In the genomic region with DNA sequence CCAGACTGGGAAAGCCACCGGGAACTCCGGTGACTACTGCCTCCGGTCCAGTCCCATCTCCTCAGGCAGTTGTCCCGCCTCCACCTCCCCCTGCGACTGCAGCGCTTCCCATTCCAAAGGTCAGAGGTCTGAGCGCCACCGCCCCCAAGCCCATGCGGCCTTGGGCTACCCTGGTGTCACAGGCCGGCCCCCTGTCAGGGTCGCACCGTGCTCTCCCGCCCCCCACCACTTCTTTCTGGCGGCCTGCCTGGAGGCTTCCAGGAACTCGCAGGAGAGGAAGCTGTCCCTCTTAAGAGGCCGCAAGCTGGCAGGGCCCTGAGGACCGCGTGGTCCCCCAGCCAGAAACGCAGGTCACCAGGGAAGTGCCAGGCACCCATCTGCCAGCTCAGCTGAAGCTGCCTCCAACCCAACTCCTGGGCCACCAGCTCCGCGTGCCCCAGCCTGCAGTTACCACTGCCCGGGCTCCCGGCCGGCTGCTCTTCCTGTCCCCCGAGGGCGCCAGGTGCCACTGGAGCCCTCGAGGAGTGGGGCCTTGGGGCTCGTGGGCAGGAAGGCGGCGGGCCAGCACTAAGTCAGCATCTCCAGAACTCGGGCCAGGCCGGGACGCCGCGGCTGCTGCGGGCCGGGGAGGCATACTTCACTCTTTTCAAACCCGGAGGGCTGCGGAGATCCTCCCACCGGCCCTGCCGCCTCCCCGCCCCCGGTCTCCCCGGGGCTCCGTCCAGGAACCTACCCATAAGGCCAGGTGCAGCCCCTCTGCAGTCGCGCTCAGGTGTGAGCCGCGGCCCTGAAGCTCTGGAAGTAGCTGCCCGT, we compare ENCODE assay signal across 1 cellular context.
A peak's percentile ranks its signal among the peaks of the same experiment; 100 is the strongest.
TF ChIP-seq lines count a peak whose summit lies in the region.

No MANE protein-coding gene starts in this region.

TF ChIP-seq in HepG2, 621 proteins besides CTCF, POLR2A, EP300 and RAD21 (continued from another document and continues in another):
- TF ChIP-seq, protein P1, sequence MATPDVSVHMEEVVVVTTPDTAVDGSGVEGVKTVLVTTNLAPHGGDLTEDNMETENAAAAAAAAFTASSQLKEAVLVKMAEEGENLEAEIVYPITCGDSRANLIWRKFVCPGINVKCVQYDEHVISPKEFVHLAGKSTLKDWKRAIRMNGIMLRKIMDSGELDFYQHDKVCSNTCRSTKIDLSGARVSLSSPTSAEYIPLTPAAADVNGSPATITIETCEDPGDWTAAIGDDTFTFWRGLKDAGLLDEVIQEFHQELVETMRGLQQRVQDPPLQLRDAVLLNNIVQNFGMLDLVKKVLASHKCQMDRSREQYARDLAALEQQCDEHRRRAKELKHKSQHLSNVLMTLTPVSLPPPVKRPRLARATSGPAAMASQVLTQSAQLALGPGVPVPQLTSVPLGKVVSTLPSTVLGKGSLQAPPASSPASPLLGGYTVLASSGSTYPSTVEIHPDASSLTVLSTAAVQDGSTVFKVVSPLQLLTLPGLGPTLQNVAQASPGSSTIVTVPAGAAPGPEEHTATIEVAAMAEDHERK (CRISPR knock-in tag; IDR thresholded peaks at IDR 0.05; ENCODE audit: low read depth), result no peak
- TF ChIP-seq MBD4 (IDR thresholded peaks at IDR 0.05; ENCODE audit: borderline replicate concordance, low read length) (no peak), DNMT1 (CRISPR knock-in tag; IDR thresholded peaks at IDR 0.05) (peak; percentile 72; the same call in 1 of the 2 replicates), ELF4 (CRISPR knock-in tag; IDR thresholded peaks at IDR 0.05; ENCODE audit: borderline replicate concordance) (0 out of 2 replicates have a peak, but pooled peaks have one; percentile 26), GABPB1 (CRISPR knock-in tag; IDR thresholded peaks at IDR 0.05) (peak; percentile 86), IKZF4 (CRISPR knock-in tag; IDR thresholded peaks at IDR 0.05; ENCODE audit: borderline replicate concordance, low read depth, not compliant biosample characterization) (peak; percentile 97), DPF2 (CRISPR knock-in tag; IDR thresholded peaks at IDR 0.05; ENCODE audit: borderline replicate concordance, low read depth) (peak; percentile 80), NFE2L1 (CRISPR knock-in tag; IDR thresholded peaks at IDR 0.05; ENCODE audit: borderline replicate concordance) (peak; percentile 84; the same call in 1 of the 2 replicates), SRSF9 (IDR thresholded peaks at IDR 0.05; ENCODE audit: borderline replicate concordance, insufficient read depth, low read depth, low read length, poor library complexity, severe bottlenecking) (no peak), ZSCAN5A (CRISPR knock-in tag; IDR thresholded peaks at IDR 0.05; ENCODE audit: borderline replicate concordance) (peak; percentile 92), ZFP90 (CRISPR knock-in tag; IDR thresholded peaks at IDR 0.05; ENCODE audit: borderline replicate concordance) (peak; percentile 97; the same call in 1 of the 2 replicates), ARID4A (CRISPR knock-in tag; IDR thresholded peaks at IDR 0.05; ENCODE audit: borderline replicate concordance) (peak; percentile 94), MAFG (CRISPR knock-in tag; IDR thresholded peaks at IDR 0.05) (no peak), GFI1 (CRISPR knock-in tag; IDR thresholded peaks at IDR 0.05; ENCODE audit: borderline replicate concordance) (peak; percentile 72), NCOA2 (CRISPR knock-in tag; IDR thresholded peaks at IDR 0.05) (peak; percentile 91), ZIK1 (CRISPR knock-in tag; IDR thresholded peaks at IDR 0.05; ENCODE audit: borderline replicate concordance, low read depth) (peak; percentile 93), MLLT10 (CRISPR knock-in tag; IDR thresholded peaks at IDR 0.05) (0 out of 2 replicates have a peak, but pooled peaks have one; percentile 18), SAP130 (CRISPR knock-in tag; IDR thresholded peaks at IDR 0.05; ENCODE audit: low read depth) (peak; percentile 97), CSRNP2 (CRISPR knock-in tag; conservative IDR thresholded peaks at IDR 0.05; ENCODE audit: low read depth) (no peak), KLF11 (CRISPR knock-in tag; IDR thresholded peaks at IDR 0.05) (peak; percentile 92; the same call in 1 of the 2 replicates), ZNF737 (CRISPR knock-in tag; IDR thresholded peaks at IDR 0.05; ENCODE audit: borderline replicate concordance) (no peak), FOXC1 (CRISPR knock-in tag; IDR thresholded peaks at IDR 0.05; ENCODE audit: borderline replicate concordance) (peak; percentile 93; the same call in 1 of the 2 replicates), REPIN1 (CRISPR knock-in tag; IDR thresholded peaks at IDR 0.05; ENCODE audit: borderline replicate concordance, low read depth) (peak; percentile 95), FOSL2 (CRISPR knock-in tag; IDR thresholded peaks at IDR 0.05) (peak; percentile 68), ZNF614 (CRISPR knock-in tag; IDR thresholded peaks at IDR 0.05; ENCODE audit: borderline replicate concordance) (peak; percentile 91; the same call in 1 of the 2 replicates), TARDBP (CRISPR knock-in tag; IDR thresholded peaks at IDR 0.05) (peak; percentile 97), THAP11 (CRISPR knock-in tag; IDR thresholded peaks at IDR 0.05) (peak; percentile 76), PRDM10 (CRISPR knock-in tag; IDR thresholded peaks at IDR 0.05; ENCODE audit: low read depth) (peak; percentile 90), JUN (CRISPR knock-in tag; IDR thresholded peaks at IDR 0.05) (peak; percentile 83), RBAK (CRISPR knock-in tag; IDR thresholded peaks at IDR 0.05) (no peak)
- TF ChIP-seq, protein P2, sequence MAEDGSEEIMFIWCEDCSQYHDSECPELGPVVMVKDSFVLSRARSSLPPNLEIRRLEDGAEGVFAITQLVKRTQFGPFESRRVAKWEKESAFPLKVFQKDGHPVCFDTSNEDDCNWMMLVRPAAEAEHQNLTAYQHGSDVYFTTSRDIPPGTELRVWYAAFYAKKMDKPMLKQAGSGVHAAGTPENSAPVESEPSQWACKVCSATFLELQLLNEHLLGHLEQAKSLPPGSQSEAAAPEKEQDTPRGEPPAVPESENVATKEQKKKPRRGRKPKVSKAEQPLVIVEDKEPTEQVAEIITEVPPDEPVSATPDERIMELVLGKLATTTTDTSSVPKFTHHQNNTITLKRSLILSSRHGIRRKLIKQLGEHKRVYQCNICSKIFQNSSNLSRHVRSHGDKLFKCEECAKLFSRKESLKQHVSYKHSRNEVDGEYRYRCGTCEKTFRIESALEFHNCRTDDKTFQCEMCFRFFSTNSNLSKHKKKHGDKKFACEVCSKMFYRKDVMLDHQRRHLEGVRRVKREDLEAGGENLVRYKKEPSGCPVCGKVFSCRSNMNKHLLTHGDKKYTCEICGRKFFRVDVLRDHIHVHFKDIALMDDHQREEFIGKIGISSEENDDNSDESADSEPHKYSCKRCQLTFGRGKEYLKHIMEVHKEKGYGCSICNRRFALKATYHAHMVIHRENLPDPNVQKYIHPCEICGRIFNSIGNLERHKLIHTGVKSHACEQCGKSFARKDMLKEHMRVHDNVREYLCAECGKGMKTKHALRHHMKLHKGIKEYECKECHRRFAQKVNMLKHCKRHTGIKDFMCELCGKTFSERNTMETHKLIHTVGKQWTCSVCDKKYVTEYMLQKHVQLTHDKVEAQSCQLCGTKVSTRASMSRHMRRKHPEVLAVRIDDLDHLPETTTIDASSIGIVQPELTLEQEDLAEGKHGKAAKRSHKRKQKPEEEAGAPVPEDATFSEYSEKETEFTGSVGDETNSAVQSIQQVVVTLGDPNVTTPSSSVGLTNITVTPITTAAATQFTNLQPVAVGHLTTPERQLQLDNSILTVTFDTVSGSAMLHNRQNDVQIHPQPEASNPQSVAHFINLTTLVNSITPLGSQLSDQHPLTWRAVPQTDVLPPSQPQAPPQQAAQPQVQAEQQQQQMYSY (CRISPR knock-in tag; IDR thresholded peaks at IDR 0.05), result peak; percentile 78
- TF ChIP-seq, protein P3, sequence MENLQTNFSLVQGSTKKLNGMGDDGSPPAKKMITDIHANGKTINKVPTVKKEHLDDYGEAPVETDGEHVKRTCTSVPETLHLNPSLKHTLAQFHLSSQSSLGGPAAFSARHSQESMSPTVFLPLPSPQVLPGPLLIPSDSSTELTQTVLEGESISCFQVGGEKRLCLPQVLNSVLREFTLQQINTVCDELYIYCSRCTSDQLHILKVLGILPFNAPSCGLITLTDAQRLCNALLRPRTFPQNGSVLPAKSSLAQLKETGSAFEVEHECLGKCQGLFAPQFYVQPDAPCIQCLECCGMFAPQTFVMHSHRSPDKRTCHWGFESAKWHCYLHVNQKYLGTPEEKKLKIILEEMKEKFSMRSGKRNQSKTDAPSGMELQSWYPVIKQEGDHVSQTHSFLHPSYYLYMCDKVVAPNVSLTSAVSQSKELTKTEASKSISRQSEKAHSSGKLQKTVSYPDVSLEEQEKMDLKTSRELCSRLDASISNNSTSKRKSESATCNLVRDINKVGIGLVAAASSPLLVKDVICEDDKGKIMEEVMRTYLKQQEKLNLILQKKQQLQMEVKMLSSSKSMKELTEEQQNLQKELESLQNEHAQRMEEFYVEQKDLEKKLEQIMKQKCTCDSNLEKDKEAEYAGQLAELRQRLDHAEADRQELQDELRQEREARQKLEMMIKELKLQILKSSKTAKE (CRISPR knock-in tag; IDR thresholded peaks at IDR 0.05; ENCODE audit: borderline replicate concordance), result peak; percentile 83
